ENCODE assay signal across 14 cellular contexts in the genomic region with DNA sequence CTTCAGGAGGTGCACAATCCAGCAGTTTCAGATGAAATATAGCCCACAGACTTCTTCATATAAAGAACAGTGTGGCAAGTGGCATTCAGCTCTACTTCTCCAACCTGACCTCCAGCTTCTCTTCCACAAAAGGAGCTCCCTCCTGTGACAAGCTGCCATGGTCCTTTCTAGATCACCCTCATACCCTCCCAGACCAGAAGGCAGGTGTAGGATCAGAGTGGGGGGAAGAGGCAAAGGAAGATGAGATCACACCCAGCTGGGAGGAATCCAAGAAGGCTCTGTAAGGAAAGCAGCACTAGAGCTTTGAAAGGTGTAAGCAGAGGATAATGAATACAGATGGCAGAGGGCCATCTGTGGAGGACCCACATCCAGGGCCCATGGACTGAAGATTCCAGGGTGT.
"Had no signal": no experiment of that assay in that cellular context is flagged by ENCODE, and none has a peak within 500 bp of the region (broad histone marks: within the 10 kb centered on the region; RNA-seq: fewer than 3 reads in every experiment).

No MANE protein-coding gene starts in this region.

- H3K36me3 ChIP-seq: ovary had no signal

- H2AFZ ChIP-seq: hepatocyte had no signal

- H3K9me3 ChIP-seq: ovary, stomach, thoracic aorta had no signal

- DNase-seq: activated CD4-positive, alpha-beta T cell treated with anti-CD3 and anti-CD28 coated beads for 1 hour; activated CD4-positive, alpha-beta T cell treated with anti-CD3 and anti-CD28 coated beads, Interleukin-2, amount 50 U/mL, for 48 hours; activated CD8-positive, alpha-beta memory T cell treated with anti-CD3 and anti-CD28 coated beads, Interleukin-2, amount 10 ng/mL, durations not matched to agents 7 days and 5 days; activated effector memory CD4-positive, alpha-beta T cell treated with Interleukin-2 at 50 U/mL for 16 hours; activated T-cell treated with anti-CD3 and anti-CD28 coated beads, Interleukin-2, amount 50 U/mL, for 24 hours; amygdala; dermis blood vessel endothelial cell; erythroblast; kidney glomerular epithelial cell; ovary; stimulated activated CD4-positive, alpha-beta T cell treated with anti-CD3 and anti-CD28 coated beads, Interleukin-4, amount 100 ng/mL, for 24 hours; stomach had no signal

- ATAC-seq: activated CD8-positive, alpha-beta memory T cell treated with anti-CD3 and anti-CD28 coated beads, Interleukin-2, amount 10 ng/mL, durations not matched to agents 7 days and 5 days had no signal

- H3K27me3 ChIP-seq: hepatocyte, ovary, stomach had no signal

- H3K27ac ChIP-seq: hepatocyte, ovary, stomach, thoracic aorta had no signal

- H3K4me2 ChIP-seq: hepatocyte had no signal

- H3K79me2 ChIP-seq: hepatocyte had no signal

- H3K4me3 ChIP-seq: hepatocyte, ovary, stomach, thoracic aorta had no signal
